In the genomic region with DNA sequence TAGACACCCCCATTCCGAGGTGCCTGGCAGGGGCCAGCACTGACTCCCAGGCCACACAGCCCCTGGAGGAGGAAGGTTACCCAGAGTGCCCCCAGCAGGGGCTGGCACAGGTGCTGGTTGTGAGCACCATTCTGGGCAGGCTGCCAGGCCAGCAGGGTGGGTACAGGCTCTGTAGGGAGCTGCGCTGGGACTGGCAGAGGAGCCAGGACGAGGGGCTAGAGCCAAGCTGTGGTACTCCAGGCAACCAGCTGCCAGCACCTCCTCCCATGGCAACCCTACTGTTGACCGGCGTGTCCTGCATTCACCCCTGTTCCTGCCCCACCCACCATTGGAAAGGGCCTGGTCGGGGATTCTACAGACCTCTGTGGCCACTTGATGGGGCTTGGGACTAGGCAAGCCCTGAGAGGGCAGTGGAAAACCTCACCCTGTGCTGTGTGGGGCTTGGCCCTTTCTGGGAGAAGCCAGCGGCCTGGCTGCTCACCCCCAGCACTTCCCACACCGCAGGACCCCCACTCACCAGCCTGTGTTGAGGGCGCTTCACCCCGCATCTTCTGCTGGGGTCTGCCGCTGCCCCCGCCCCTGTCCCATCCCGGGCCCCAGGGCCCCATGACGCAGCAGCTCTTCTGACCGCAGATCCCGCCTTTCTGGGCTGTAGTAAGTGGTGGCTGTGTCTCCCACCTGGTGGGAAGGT, we compare ENCODE assay signal across 1 cellular context.
TF ChIP-seq lines count a peak whose summit lies in the region.

No MANE protein-coding gene starts in this region.

TF ChIP-seq in H1, 55 proteins besides CTCF, POLR2A, EP300 and RAD21:
- TF ChIP-seq CTBP2 (IDR thresholded peaks at IDR 0.05; ENCODE audit: borderline replicate concordance, insufficient read depth, insufficient read length, low read length) (no peak), GTF2F1 (IDR thresholded peaks at IDR 0.05; ENCODE audit: borderline replicate concordance, low read depth, low read length) (no peak), ZNF274 (IDR thresholded peaks at IDR 0.05; ENCODE audit: borderline replicate concordance, extremely low read depth, low read length) (no peak), FOSL1 (IDR thresholded peaks at IDR 0.05; ENCODE audit: insufficient read depth, low read depth, low read length) (no peak), BRCA1 (IDR thresholded peaks at IDR 0.05; ENCODE audit: low read depth, low read length) (no peak)
- TF ChIP-seq, protein P1, sequence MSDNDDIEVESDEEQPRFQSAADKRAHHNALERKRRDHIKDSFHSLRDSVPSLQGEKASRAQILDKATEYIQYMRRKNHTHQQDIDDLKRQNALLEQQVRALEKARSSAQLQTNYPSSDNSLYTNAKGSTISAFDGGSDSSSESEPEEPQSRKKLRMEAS (IDR thresholded peaks at IDR 0.05): no peak
- TF ChIP-seq, protein P2, sequence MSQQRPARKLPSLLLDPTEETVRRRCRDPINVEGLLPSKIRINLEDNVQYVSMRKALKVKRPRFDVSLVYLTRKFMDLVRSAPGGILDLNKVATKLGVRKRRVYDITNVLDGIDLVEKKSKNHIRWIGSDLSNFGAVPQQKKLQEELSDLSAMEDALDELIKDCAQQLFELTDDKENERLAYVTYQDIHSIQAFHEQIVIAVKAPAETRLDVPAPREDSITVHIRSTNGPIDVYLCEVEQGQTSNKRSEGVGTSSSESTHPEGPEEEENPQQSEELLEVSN (IDR thresholded peaks at IDR 0.05): no peak
